25 cellular contexts compared by ENCODE assay signal in genomic region chr1:160829766-160830165, GRCh38. TPM values are rescaled to one million over a fixed set of nuclear protein-coding genes. Genes with fewer than 3 reads are reported as not detected.
A peak's percentile ranks its signal among the peaks of the same experiment; 100 is the strongest.
DNase-seq lines count a peak whose midpoint lies in the region; ATAC-seq, FAIRE-seq and TF ChIP-seq lines count a peak whose summit lies in the region.
"Had no signal": no experiment of that assay in that cellular context is flagged by ENCODE, and none has a peak within 500 bp of the region (broad histone marks: within the 10 kb centered on the region; RNA-seq: fewer than 3 reads in every experiment).

No MANE protein-coding gene starts in this region.

- ATAC-seq in natural killer cell treated with Interleukin-12 subunit alpha and Interleukin-12 subunit beta and Interleukin-15 and Interleukin-18, amount 100 ng/mL, for 72 hours: no peak

- no peaks in the 10 kb centered on the region for H3K27me3 Mint-ChIP-seq in natural killer cell treated with Interleukin-12 subunit alpha and Interleukin-12 subunit beta and Interleukin-15 and Interleukin-18, amount 100 ng/mL, for 72 hours
- H3K27me3 Mint-ChIP-seq: activated CD4-positive, alpha-beta T cell treated with anti-CD3 and anti-CD28 coated beads, Interleukin-2, amount 10 ng/mL, durations not matched to agents 7 days and 5 days had no signal

- peaks cover 2% of the 10 kb centered on the region for H3K27me3 ChIP-seq in bronchial epithelial cell (ENCODE audit: control insufficient read depth, insufficient read depth, low read length)
- no peaks in the 10 kb centered on the region for H3K27me3 ChIP-seq in SJCRH30
- H3K27me3 ChIP-seq: esophagus squamous epithelium, sigmoid colon had no signal

- H3K36me3 ChIP-seq in bronchial epithelial cell (ENCODE audit: control insufficient read depth, insufficient read depth, low read length): no peaks in the 10 kb centered on the region
- no peaks in the 10 kb centered on the region for H3K36me3 ChIP-seq in SJCRH30
- H3K36me3 ChIP-seq: cardiac muscle cell, esophagus squamous epithelium, sigmoid colon, WERI-Rb-1 had no signal

- no peak overlapping the region for H3K27ac ChIP-seq in SJCRH30
- H3K27ac ChIP-seq: 22Rv1, cardiac muscle cell, esophagus squamous epithelium, GM23248, RWPE1, sigmoid colon, WERI-Rb-1 had no signal

- H3K9me3 ChIP-seq in SJCRH30 (replicated peaks): no peaks in the 10 kb centered on the region
- H3K9me3 ChIP-seq: esophagus squamous epithelium, mucosa of descending colon, sigmoid colon, SK-N-SH had no signal

- peaks cover 34 to 53% of the 10 kb centered on the region in 2 donors for H3K4me1 Mint-ChIP-seq in natural killer cell treated with Interleukin-12 subunit alpha and Interleukin-12 subunit beta and Interleukin-15 and Interleukin-18, amount 100 ng/mL, for 72 hours (ENCODE audit: low read depth in 2 of 2)

- H3K27ac Mint-ChIP-seq in natural killer cell treated with Interleukin-12 subunit alpha and Interleukin-12 subunit beta and Interleukin-15 and Interleukin-18, amount 100 ng/mL, for 72 hours: peak overlapping the region; percentile 85 to 99
- H3K27ac Mint-ChIP-seq: progenitor cell of endocrine pancreas; T-helper 2 cell treated with Interferon-gamma antibody and Interleukin-4, amounts not matched to agents 5 μg/mL and 100 μg/mL, for 36 hours had no signal

- H3K4me3 ChIP-seq in bronchial epithelial cell (ENCODE audit: low read depth, low read length): no peak overlapping the region
- H3K4me3 ChIP-seq in SJCRH30: no peak overlapping the region
- H3K4me3 ChIP-seq: cardiac muscle cell, esophagus squamous epithelium, GM23248, mucosa of descending colon, sigmoid colon had no signal

- H3K9me3 Mint-ChIP-seq in natural killer cell treated with Interleukin-12 subunit alpha and Interleukin-12 subunit beta and Interleukin-15 and Interleukin-18, amount 100 ng/mL, for 72 hours: no peaks in the 10 kb centered on the region
- H3K9me3 Mint-ChIP-seq: activated CD4-positive, alpha-beta T cell treated with anti-CD3 and anti-CD28 coated beads, Interleukin-2, amount 10 ng/mL, durations not matched to agents 7 days and 5 days; T-helper 2 cell treated with Interferon-gamma antibody and Interleukin-4, amounts not matched to agents 5 μg/mL and 100 μg/mL, for 36 hours had no signal

- peak; percentile 62 for FAIRE-seq in bronchial epithelial cell (lab: Jason Lieb, UNC)
- FAIRE-seq: frontal cortex had no signal

- peaks cover 19% of the 10 kb centered on the region for H3K36me3 Mint-ChIP-seq in natural killer cell treated with Interleukin-12 subunit alpha and Interleukin-12 subunit beta and Interleukin-15 and Interleukin-18, amount 100 ng/mL, for 72 hours

- DNase-seq in activated CD8-positive, alpha-beta memory T cell treated with anti-CD3 and anti-CD28 coated beads for 24 hours: peak; percentile 53
- no peak for DNase-seq in activated CD8-positive, alpha-beta memory T cell treated with anti-CD3 and anti-CD28 coated beads, Interleukin-2, amount 50 U/mL, for 48 hours
- DNase-seq in NCI-H2029 treated with DMSO at 0.1 percent for 48 hours (lab: John Stamatoyannopoulos, UW) (peak; percentile 85), bronchial epithelial cell (ENCODE audit: low read depth) (no peak), SJCRH30 (no peak), islet precursor cell (no peak)
- DNase-seq in natural killer cell treated with Interleukin-12 subunit alpha and Interleukin-12 subunit beta and Interleukin-15 and Interleukin-18, amount 100 ng/mL, for 72 hours (ENCODE audit: low spot score): no peak
- no peak for DNase-seq in stimulated activated CD4-positive, alpha-beta T cell treated with anti-CD3 and anti-CD28 coated beads, Interleukin-4, amount 100 ng/mL, for 4 hours
- DNase-seq: esophagus squamous epithelium, hippocampal formation, NCI-H748 treated with DMSO at 0.1 percent for 48 hours, sigmoid colon had no signal

- H3K4me1 ChIP-seq in SJCRH30: no peaks in the 10 kb centered on the region
- H3K4me1 ChIP-seq: esophagus squamous epithelium, sigmoid colon had no signal

- H3K4me3 Mint-ChIP-seq in natural killer cell treated with Interleukin-12 subunit alpha and Interleukin-12 subunit beta and Interleukin-15 and Interleukin-18, amount 100 ng/mL, for 72 hours: no peak overlapping the region
- H3K4me3 Mint-ChIP-seq: activated CD4-positive, alpha-beta T cell treated with anti-CD3 and anti-CD28 coated beads, Interleukin-2, amount 10 ng/mL, durations not matched to agents 7 days and 5 days; T-helper 2 cell treated with Interferon-gamma antibody and Interleukin-4, amounts not matched to agents 5 μg/mL and 100 μg/mL, for 36 hours had no signal

- TF ChIP-seq CTCF in bronchial epithelial cell (IDR thresholded peaks at IDR 0.05; ENCODE audit: insufficient read depth, low read length, severe bottlenecking): no peak

RNA-seq across cellular contexts. Expression of gene CD244, which starts 32.9 kb away (rescaled TPM):
- under 0.01 TPM in 2 replicates for total RNA-seq in bronchial epithelial cell
- 10 to 100 TPM; 36.6 to 64.4 TPM for total RNA-seq in natural killer cell treated with Interleukin-12 subunit alpha and Interleukin-12 subunit beta and Interleukin-15 and Interleukin-18, amount 100 ng/mL, for 72 hours
- not detected in 2 replicates for total RNA-seq in SJCRH30 (2014; rRNA removed; shearing (Covaris generic))
- total RNA-seq: cardiac muscle cell, frontal cortex, GM23248, HT-29, progenitor cell of endocrine pancreas had no signal

RNA-seq across cellular contexts. Expression of gene LY9, which starts 33.8 kb away (rescaled TPM):
- under 0.01 TPM in 1 of 2 replicates, not detected in the other for total RNA-seq in bronchial epithelial cell
- 1 to 10 TPM in 1 of 2 donors, under 1 TPM in 1; 0.92 to 1.2 TPM for total RNA-seq in natural killer cell treated with Interleukin-12 subunit alpha and Interleukin-12 subunit beta and Interleukin-15 and Interleukin-18, amount 100 ng/mL, for 72 hours
- not detected in 2 replicates for total RNA-seq in SJCRH30 (2014; rRNA removed; shearing (Covaris generic))
- total RNA-seq: cardiac muscle cell, frontal cortex, GM23248, HT-29, progenitor cell of endocrine pancreas had no signal

RNA-seq across cellular contexts. Expression of gene ITLN1, which starts 55.2 kb away (rescaled TPM):
- total RNA-seq in bronchial epithelial cell: not detected in 2 replicates
- total RNA-seq in natural killer cell treated with Interleukin-12 subunit alpha and Interleukin-12 subunit beta and Interleukin-15 and Interleukin-18, amount 100 ng/mL, for 72 hours: not detected
- total RNA-seq in SJCRH30 (2014; rRNA removed; shearing (Covaris generic)): not detected in 2 replicates
- total RNA-seq: activated CD4-positive, alpha-beta T cell treated with anti-CD3 and anti-CD28 coated beads, Interleukin-2, amount 10 ng/mL, durations not matched to agents 7 days and 5 days; cardiac muscle cell; esophagus squamous epithelium; frontal cortex; GM23248; HT-29; lower leg skin; progenitor cell of endocrine pancreas had no signal

Comparison
In these comparisons a context has a peak if more than half of its experiments do, and no peak if none do; other contexts are left out.
1. DNase-seq: peak in activated CD8-positive, alpha-beta memory T cell treated with anti-CD3 and anti-CD28 coated beads for 24 hours (single experiment) and NCI-H2029 treated with DMSO at 0.1 percent for 48 hours (single experiment); none in activated CD8-positive, alpha-beta memory T cell treated with anti-CD3 and anti-CD28 coated beads, Interleukin-2, amount 50 U/mL, for 48 hours (single experiment), bronchial epithelial cell (single experiment), natural killer cell treated with Interleukin-12 subunit alpha and Interleukin-12 subunit beta and Interleukin-15 and Interleukin-18, amount 100 ng/mL, for 72 hours (single experiment), SJCRH30 (0 of 2), stimulated activated CD4-positive, alpha-beta T cell treated with anti-CD3 and anti-CD28 coated beads, Interleukin-4, amount 100 ng/mL, for 4 hours (0 of 2) and islet precursor cell (single experiment).
2. RNA of gene CD244, which starts 32.9 kb away (total RNA-seq): 36.6 to 64.4 TPM in natural killer cell treated with Interleukin-12 subunit alpha and Interleukin-12 subunit beta and Interleukin-15 and Interleukin-18, amount 100 ng/mL, for 72 hours; under 0.01 TPM in bronchial epithelial cell and not detected in SJCRH30; every median in the first group is over 10 times any median in the second.